Comparison of ENCODE assay signal across 16 cellular contexts in the genomic region with DNA sequence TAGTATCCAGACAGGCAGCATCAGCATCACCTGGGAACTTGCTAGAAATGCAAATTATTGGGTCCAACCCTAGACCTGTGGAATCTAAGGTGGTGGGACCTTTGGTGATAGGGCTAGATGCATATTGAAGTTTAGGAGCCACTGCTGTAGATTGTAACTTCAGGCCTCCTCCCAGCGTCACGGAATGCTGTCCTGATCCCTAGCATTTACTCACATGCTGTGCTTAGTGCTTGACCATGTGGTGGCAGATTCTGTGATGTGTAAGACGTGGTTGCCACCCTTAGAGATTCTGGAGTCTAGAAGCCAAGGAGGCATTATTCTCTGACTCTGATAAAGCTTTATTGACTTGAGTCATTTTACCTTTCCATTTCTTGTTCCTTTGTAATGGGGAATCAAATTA. TPM values are rescaled to one million over a fixed set of nuclear protein-coding genes. Genes with fewer than 3 reads are reported as not detected.
DNase-seq lines count a peak whose midpoint lies in the region; ATAC-seq and TF ChIP-seq lines count a peak whose summit lies in the region.
"Had no signal": no experiment of that assay in that cellular context is flagged by ENCODE, and none has a peak within 500 bp of the region (broad histone marks: within the 10 kb centered on the region; RNA-seq: fewer than 3 reads in every experiment).

No MANE protein-coding gene starts in this region.

- H3K27ac Mint-ChIP-seq in stimulated activated naive B cell treated with anti-CD40 and anti-IgM and Interleukin-4, amounts not matched to agents 10 μg/mL and 1 μg/mL and 100 μg/mL, for 72 hours, result no peak overlapping the region
- no peak overlapping the region for H3K27ac Mint-ChIP-seq in Caco-2 (ENCODE audit: unreplicated experiment)

- POLR2A ChIA-PET in Caco-2 (lab: Charles Lee), result interaction anchor here (0.5 kb wide), 1 partner anchor 59 kb away, joined by 4 read pairs; no protein-coding TSS in a partner anchor

- no peaks in the 10 kb centered on the region for H3K36me3 ChIP-seq in HUES64 (ENCODE audit: insufficient read depth, low read length)
- peaks cover 0 to 34% (median 0%) of the 10 kb centered on the region in 6 donors for H3K36me3 ChIP-seq in spleen
- no peaks in the 10 kb centered on the region; the same call in 1 of the 2 replicates for H3K36me3 ChIP-seq in Caco-2 (ENCODE audit: control insufficient read depth, insufficient read depth, low read length)
- H3K36me3 ChIP-seq: HAP-1 had no signal

- H3K4me3 ChIP-seq in HUES64 (ENCODE audit: low read length), result no peak overlapping the region
- no peak overlapping the region for H3K4me3 ChIP-seq in spleen
- no peak overlapping the region for H3K4me3 ChIP-seq in Caco-2 (ENCODE audit: low read depth, low read length)
- H3K4me3 ChIP-seq: HAP-1 had no signal

- H3K4me3 Mint-ChIP-seq in stimulated activated naive B cell treated with anti-CD40 and anti-IgM and Interleukin-4, amounts not matched to agents 10 μg/mL and 1 μg/mL and 100 μg/mL, for 72 hours, result no peak overlapping the region
- no peak overlapping the region for H3K4me3 Mint-ChIP-seq in Caco-2 (ENCODE audit: unreplicated experiment)
- H3K4me3 Mint-ChIP-seq: central memory CD8-positive, alpha-beta T cell had no signal

- intact Hi-C loops in spleen (cut with DNase I; ENCODE audit: low total_unique reads) (no loop called here), Caco-2 (cut with micrococcal nuclease; ENCODE audit: unreplicated experiment) (no loop called here)

- no peaks in the 10 kb centered on the region for H3K9me3 Mint-ChIP-seq in stimulated activated naive B cell treated with anti-CD40 and anti-IgM and Interleukin-4, amounts not matched to agents 10 μg/mL and 1 μg/mL and 100 μg/mL, for 72 hours
- no peaks in the 10 kb centered on the region for H3K9me3 Mint-ChIP-seq in Caco-2 (ENCODE audit: unreplicated experiment)
- H3K9me3 Mint-ChIP-seq: central memory CD8-positive, alpha-beta T cell had no signal

- H3K9me3 ChIP-seq in HUES64 (ENCODE audit: insufficient read depth, low read depth, low read length) (no peaks in the 10 kb centered on the region), spleen (no peaks in the 10 kb centered on the region), Caco-2 (no peaks in the 10 kb centered on the region)
- H3K9me3 ChIP-seq: HAP-1 had no signal

- CTCF ChIA-PET in Caco-2 (lab: Charles Lee), result no interaction called here

- TF ChIP-seq POLR2A in spleen (IDR thresholded peaks at IDR 0.05), result no peak

- peak overlapping the region; percentile 21; the same call in 1 of the 2 replicates for H3K27ac ChIP-seq in HUES64 (ENCODE audit: low read depth, low read length)
- peak overlapping the region in 3 of 8 donors; percentile 71 to 78 (median 71) for H3K27ac ChIP-seq in spleen

- WGBS in HUES64, result 51% methylated on average over 3 of the region's 3 CpGs
- 62 to 85% (median 82%) methylated on average over 3 of the region's 3 CpGs for WGBS in spleen, 5 donors

- no peaks in the 10 kb centered on the region for H3K27me3 ChIP-seq in HUES64 (ENCODE audit: insufficient read depth, low read length)
- H3K27me3 ChIP-seq in spleen (replicated peaks in 1 of 7), result no peaks in the 10 kb centered on the region
- H3K27me3 ChIP-seq in Caco-2 (replicated peaks; ENCODE audit: control insufficient read depth, insufficient read depth, low read length), result no peaks in the 10 kb centered on the region

- peak; percentile 8 for DNase-seq in ELF-1 (ENCODE audit: low read depth, low spot score)
- DNase-seq in iPS-NIHi7 (ENCODE audit: extremely low spot score), result peak; percentile 26
- peak; percentile 36 for DNase-seq in spleen
- DNase-seq in stimulated activated naive B cell treated with anti-CD40 and anti-IgM and Interleukin-4, amounts not matched to agents 10 μg/mL and 1 μg/mL and 100 μg/mL, for 72 hours, result no peak
- DNase-seq in NCI-H2107 treated with DMSO at 0.1 percent for 48 hours (lab: John Stamatoyannopoulos, UW; ENCODE audit: unreplicated experiment), result no peak
- DNase-seq in Caco-2, result no peak
- DNase-seq: activated CD4-positive, alpha-beta T cell treated with anti-CD3 and anti-CD28 coated beads, Interleukin-2, amount 50 U/mL, for 4 hours; NCI-H1417; NCI-H2171; SHP77; small intestine; stimulated activated CD4-positive, alpha-beta T cell treated with anti-CD3 and anti-CD28 coated beads, Interleukin-4, amount 100 ng/mL, for 24 hours; T-helper 1 cell had no signal

- no peaks in the 10 kb centered on the region for H3K27me3 Mint-ChIP-seq in stimulated activated naive B cell treated with anti-CD40 and anti-IgM and Interleukin-4, amounts not matched to agents 10 μg/mL and 1 μg/mL and 100 μg/mL, for 72 hours
- H3K27me3 Mint-ChIP-seq in Caco-2 (ENCODE audit: insufficient read depth, unreplicated experiment), result no peaks in the 10 kb centered on the region
- H3K27me3 Mint-ChIP-seq: central memory CD8-positive, alpha-beta T cell had no signal

- H3K36me3 Mint-ChIP-seq in stimulated activated naive B cell treated with anti-CD40 and anti-IgM and Interleukin-4, amounts not matched to agents 10 μg/mL and 1 μg/mL and 100 μg/mL, for 72 hours, result peaks cover 8 to 26% of the 10 kb centered on the region in 2 donors
- peaks cover 28% of the 10 kb centered on the region for H3K36me3 Mint-ChIP-seq in Caco-2 (ENCODE audit: insufficient read depth, unreplicated experiment)

- peaks cover 56% of the 10 kb centered on the region for H3K4me1 ChIP-seq in HUES64 (ENCODE audit: insufficient read depth, low read length)
- H3K4me1 ChIP-seq in spleen, result peaks cover 5 to 56% (median 31%) of the 10 kb centered on the region in 6 donors
- H3K4me1 ChIP-seq in Caco-2, result peaks cover 8% of the 10 kb centered on the region; the same call in 1 of the 2 replicates

- BruUV-seq in Caco-2 (replicated peaks; lab: Mats Ljungman, UMichigan), result no TSS peak

- TF ChIP-seq CTCF in spleen (IDR thresholded peaks at IDR 0.05 in 8 of 11, conservative IDR thresholded peaks at IDR 0.05 in 3 of 11), result no peak
- TF ChIP-seq CTCF in Caco-2 (IDR thresholded peaks at IDR 0.05; ENCODE audit: insufficient read depth in 1 of 2, low read depth in 1 of 2, low read length in 1 of 2, severe bottlenecking in 1 of 2, unreplicated experiment in 1 of 2), result no peak

- no peak for ATAC-seq in stimulated activated naive B cell treated with anti-CD40 and anti-IgM and Interleukin-4, amounts not matched to agents 10 μg/mL and 1 μg/mL and 100 μg/mL, for 72 hours (replicated peaks)

- H3K9ac ChIP-seq in HUES64 (ENCODE audit: low read depth, low read length), result no peak overlapping the region

- peaks cover 4 to 5% of the 10 kb centered on the region in 2 donors for H3K4me1 Mint-ChIP-seq in stimulated activated naive B cell treated with anti-CD40 and anti-IgM and Interleukin-4, amounts not matched to agents 10 μg/mL and 1 μg/mL and 100 μg/mL, for 72 hours
- H3K4me1 Mint-ChIP-seq in Caco-2 (ENCODE audit: low read depth, unreplicated experiment), result peaks cover 14% of the 10 kb centered on the region

RNA-seq across cellular contexts. Expression of gene AHR, which starts 13.5 kb away (rescaled TPM):
- 3.0 TPM for polyA plus RNA-seq in HUES64 (2013, experiment 1 of 2)
- 3.0 TPM for polyA plus RNA-seq in HUES64 (2013, experiment 2 of 2)
- total RNA-seq in spleen (10 to 100 TPM; 49.2 to 95.9 (median 75.7) TPM), Caco-2 (2022) (39.0 and 39.4 TPM in 2 replicates)
- 10 to 100 TPM in 1 of 3 donors, 1 to 10 TPM in 2; 7.4 to 11.4 (median 8.1) TPM for polyA plus RNA-seq in spleen

Comparison
In these comparisons a context has a peak if more than half of its experiments do, and no peak if none do; other contexts are left out.
1. DNase-seq: peak in ELF-1 (single experiment), iPS-NIHi7 (single experiment) and spleen (single experiment); none in stimulated activated naive B cell treated with anti-CD40 and anti-IgM and Interleukin-4, amounts not matched to agents 10 μg/mL and 1 μg/mL and 100 μg/mL, for 72 hours (single experiment), NCI-H2107 treated with DMSO at 0.1 percent for 48 hours (single experiment) and Caco-2 (0 of 2).